In genomic region chr14:68919129-68919927, GRCh38 we compare ENCODE assay signal across 21 cellular contexts. TPM values are rescaled to one million over a fixed set of nuclear protein-coding genes. Genes with fewer than 3 reads are reported as not detected.
DNase-seq lines count a peak whose midpoint lies in the region; ATAC-seq and TF ChIP-seq lines count a peak whose summit lies in the region.
"Had no signal": no experiment of that assay in that cellular context is flagged by ENCODE, and none has a peak within 500 bp of the region (broad histone marks: within the 10 kb centered on the region; RNA-seq: fewer than 3 reads in every experiment).

No MANE protein-coding gene starts in this region.

- H3K36me3 ChIP-seq in Caco-2 (ENCODE audit: control insufficient read depth, insufficient read depth, low read length): peaks cover 1% of the 10 kb centered on the region
- peaks cover 14 to 75% (median 50%) of the 10 kb centered on the region in 4 donors for H3K36me3 ChIP-seq in esophagus muscularis mucosa
- H3K36me3 ChIP-seq in GM23338 (ENCODE audit: insufficient read depth): peaks cover 14% of the 10 kb centered on the region

- H3K4me1 Mint-ChIP-seq in Caco-2 (ENCODE audit: low read depth, unreplicated experiment) (peaks cover 9% of the 10 kb centered on the region), GM23338 (peaks cover 29% of the 10 kb centered on the region)
- no peaks in the 10 kb centered on the region for H3K4me1 Mint-ChIP-seq in activated CD4-positive, alpha-beta memory T cell treated with anti-CD3 and anti-CD28 coated beads, Interleukin-2, amount 10 ng/mL, durations not matched to agents 7 days and 5 days

- H3K4me1 ChIP-seq in Caco-2 (peaks cover under 1% of the 10 kb centered on the region; the same call in 1 of the 2 replicates), esophagus muscularis mucosa (peaks cover 37 to 100% (median 98%) of the 10 kb centered on the region in 4 donors), GM23338 (ENCODE audit: insufficient read depth) (peaks cover 14% of the 10 kb centered on the region; the same call in 1 of the 2 replicates)

- no peak for ATAC-seq in GM23338

- peaks cover 18% of the 10 kb centered on the region; the same call in 1 of the 2 replicates for H4K20me1 ChIP-seq in GM23338 (replicated peaks; ENCODE audit: insufficient read depth)

- no peak for TF ChIP-seq POLR2A in esophagus muscularis mucosa (IDR thresholded peaks at IDR 0.05; ENCODE audit: low read depth)

- intact Hi-C loops in Caco-2 (cut with micrococcal nuclease; ENCODE audit: unreplicated experiment): loop anchor here (2.0 kb wide), 1 partner anchor 187 kb away; no protein-coding TSS in a partner anchor
- intact Hi-C loops in esophagus muscularis mucosa (cut with DNase I): loop anchor here (10.0 kb wide), 1 partner anchor 55 kb away; the partner anchor contains the start of gene ACTN1

- CTCF ChIA-PET in Caco-2 (lab: Charles Lee): no interaction called here
- CTCF ChIA-PET in activated CD4-positive, alpha-beta memory T cell treated with anti-CD3 and anti-CD28 coated beads, Interleukin-2, amount 10 ng/mL, durations not matched to agents 7 days and 5 days (lab: Charles Lee): no interaction called here

- H3K4me2 ChIP-seq in GM23338: no peak overlapping the region

- DNase-seq in Caco-2 (no peak), esophagus muscularis mucosa (ENCODE audit: extremely low spot score) (no peak), renal cortical epithelial cell (ENCODE audit: low read depth) (peak; percentile 51), amygdala (lab: John Stamatoyannopoulos, UW) (no peak), GM23338 (ENCODE audit: low spot score) (no peak), cerebellar cortex (ENCODE audit: low spot score) (no peak), DMS79 (lab: John Stamatoyannopoulos, UW) (no peak)
- no peak for DNase-seq in activated CD4-positive, alpha-beta memory T cell treated with anti-CD3 and anti-CD28 coated beads, Interleukin-2, amount 10 ng/mL, durations not matched to agents 7 days and 5 days
- DNase-seq: activated CD8-positive, alpha-beta memory T cell treated with anti-CD3 and anti-CD28 coated beads, Interleukin-2, amount 50 U/mL, for 4 hours; activated gamma-delta T cell treated with Interleukin-2 at 50 U/mL for 16 hours; AML-193; caudate nucleus; GOT3; MV-4-11; NCI-H2081 treated with DMSO at 0.1 percent for 48 hours; nucleus accumbens; stimulated activated CD4-positive, alpha-beta T cell treated with anti-CD3 and anti-CD28 coated beads, Interleukin-2, amount 100 ng/mL, for 48 hours; T-helper 1 cell; WERI-Rb-1 had no signal

- H3K4me3 ChIP-seq in Caco-2 (ENCODE audit: low read depth, low read length) (no peak overlapping the region), esophagus muscularis mucosa (no peak overlapping the region), GM23338 (no peak overlapping the region)

- no peak overlapping the region for H2AFZ ChIP-seq in GM23338

- no peaks in the 10 kb centered on the region for H3K27me3 Mint-ChIP-seq in Caco-2 (ENCODE audit: insufficient read depth, unreplicated experiment)
- H3K27me3 Mint-ChIP-seq in activated CD4-positive, alpha-beta memory T cell treated with anti-CD3 and anti-CD28 coated beads, Interleukin-2, amount 10 ng/mL, durations not matched to agents 7 days and 5 days: no peaks in the 10 kb centered on the region
- H3K27me3 Mint-ChIP-seq in GM23338 (ENCODE audit: insufficient read depth, low read depth, poor library complexity): peaks cover 8% of the 10 kb centered on the region

- H3K9me3 ChIP-seq in Caco-2: no peaks in the 10 kb centered on the region
- no peaks in the 10 kb centered on the region for H3K9me3 ChIP-seq in esophagus muscularis mucosa

- H3K27ac ChIP-seq in esophagus muscularis mucosa (replicated peaks in 1 of 4) (peak overlapping the region; percentile 90 to 98 (median 97)), GM23338 (ENCODE audit: low read depth) (no peak overlapping the region)
- H3K27ac ChIP-seq: HL-60, WERI-Rb-1 had no signal

- TF ChIP-seq CTCF in Caco-2 (IDR thresholded peaks at IDR 0.05; ENCODE audit: insufficient read depth in 1 of 2, low read depth in 1 of 2, low read length in 1 of 2, severe bottlenecking in 1 of 2, unreplicated experiment in 1 of 2): no peak
- TF ChIP-seq CTCF in esophagus muscularis mucosa (IDR thresholded peaks at IDR 0.05): no peak
- no peak for TF ChIP-seq CTCF in GM23338 (conservative IDR thresholded peaks at IDR 0.05; ENCODE audit: low read depth in 2 of 2)

- peaks cover 57% of the 10 kb centered on the region for H3K79me2 ChIP-seq in GM23338 (replicated peaks; ENCODE audit: insufficient read depth)

- WGBS in esophagus muscularis mucosa: 75% methylated on average over 8 of the region's 8 CpGs

- no peak for TF ChIP-seq EP300 in esophagus muscularis mucosa (IDR thresholded peaks at IDR 0.05)

- H3K4me3 Mint-ChIP-seq in Caco-2 (ENCODE audit: unreplicated experiment): no peak overlapping the region
- H3K4me3 Mint-ChIP-seq in activated CD4-positive, alpha-beta memory T cell treated with anti-CD3 and anti-CD28 coated beads, Interleukin-2, amount 10 ng/mL, durations not matched to agents 7 days and 5 days: no peak overlapping the region
- H3K4me3 Mint-ChIP-seq in GM23338: no peak overlapping the region
- H3K4me3 Mint-ChIP-seq: mesothelial cell of epicardium had no signal

- H3K9me3 Mint-ChIP-seq in Caco-2 (ENCODE audit: unreplicated experiment): no peaks in the 10 kb centered on the region
- H3K9me3 Mint-ChIP-seq in activated CD4-positive, alpha-beta memory T cell treated with anti-CD3 and anti-CD28 coated beads, Interleukin-2, amount 10 ng/mL, durations not matched to agents 7 days and 5 days: no peaks in the 10 kb centered on the region
- H3K9me3 Mint-ChIP-seq in GM23338: peaks cover 2% of the 10 kb centered on the region; the same call in 1 of the 3 replicates
- H3K9me3 Mint-ChIP-seq: mesothelial cell of epicardium had no signal

- H3K27me3 ChIP-seq in Caco-2 (replicated peaks; ENCODE audit: control insufficient read depth, insufficient read depth, low read length) (no peaks in the 10 kb centered on the region), esophagus muscularis mucosa (no peaks in the 10 kb centered on the region), GM23338 (ENCODE audit: insufficient read depth) (no peaks in the 10 kb centered on the region)

- TSS peak; percentile 18 for BruUV-seq in Caco-2 (replicated peaks; lab: Mats Ljungman, UMichigan)

- POLR2A ChIA-PET in Caco-2 (lab: Charles Lee): no interaction called here
- POLR2A ChIA-PET in activated CD4-positive, alpha-beta memory T cell treated with anti-CD3 and anti-CD28 coated beads, Interleukin-2, amount 10 ng/mL, durations not matched to agents 7 days and 5 days (lab: Charles Lee): no interaction called here

- H3K36me3 Mint-ChIP-seq in Caco-2 (ENCODE audit: insufficient read depth, unreplicated experiment) (peaks cover 70% of the 10 kb centered on the region), GM23338 (ENCODE audit: low read depth) (peaks cover 80% of the 10 kb centered on the region)
- peaks cover 10% of the 10 kb centered on the region for H3K36me3 Mint-ChIP-seq in activated CD4-positive, alpha-beta memory T cell treated with anti-CD3 and anti-CD28 coated beads, Interleukin-2, amount 10 ng/mL, durations not matched to agents 7 days and 5 days (ENCODE audit: low read depth)

- no peaks in the 10 kb centered on the region for H3F3A ChIP-seq in GM23338 (replicated peaks; ENCODE audit: low read depth)

- no peaks in the 10 kb centered on the region for H3K9me2 ChIP-seq in GM23338 (ENCODE audit: insufficient read depth)

- no peak overlapping the region for H3K27ac Mint-ChIP-seq in Caco-2 (ENCODE audit: unreplicated experiment)
- peak overlapping the region; percentile 28 for H3K27ac Mint-ChIP-seq in activated CD4-positive, alpha-beta memory T cell treated with anti-CD3 and anti-CD28 coated beads, Interleukin-2, amount 10 ng/mL, durations not matched to agents 7 days and 5 days
- H3K27ac Mint-ChIP-seq in GM23338: no peak overlapping the region; the same call in 1 of the 2 replicates
- H3K27ac Mint-ChIP-seq: mesothelial cell of epicardium had no signal

TF ChIP-seq in GM23338, 12 proteins besides CTCF, POLR2A, EP300 and RAD21 (continues in another document):
- TF ChIP-seq NANOG (IDR thresholded peaks at IDR 0.05; ENCODE audit: borderline replicate concordance) (no peak), EZH2 (IDR thresholded peaks at IDR 0.05; ENCODE audit: low read depth, unreplicated experiment) (no peak), ZNF114 (CRISPR knock-in tag; IDR thresholded peaks at IDR 0.05) (no peak), CREB1 (CRISPR knock-in tag; IDR thresholded peaks at IDR 0.05; ENCODE audit: low read depth) (no peak), ZNF331 (CRISPR knock-in tag; IDR thresholded peaks at IDR 0.05; ENCODE audit: low read depth) (no peak), JUNB (IDR thresholded peaks at IDR 0.05; ENCODE audit: unreplicated experiment) (no peak), STAT1 (IDR thresholded peaks at IDR 0.05; ENCODE audit: unreplicated experiment) (no peak), POLR2AphosphoS5 (IDR thresholded peaks at IDR 0.05; ENCODE audit: low read depth) (no peak)

RNA-seq across cellular contexts. Expression of gene ACTN1, which starts 59.8 kb away (rescaled TPM):
- total RNA-seq in Caco-2 (2022): 170 and 181 TPM in 2 replicates
- 10 to 100 TPM; 34.7 to 37.1 TPM for total RNA-seq in activated CD4-positive, alpha-beta memory T cell treated with anti-CD3 and anti-CD28 coated beads, Interleukin-2, amount 10 ng/mL, durations not matched to agents 7 days and 5 days
- 1,000 to 10,000 TPM in 3 of 4 donors, 100 to 1,000 TPM in 1; 958 to 2,110 (median 1,439) TPM for total RNA-seq in esophagus muscularis mucosa
- total RNA-seq in renal cortical epithelial cell: 304 and 802 TPM in 2 replicates
- 257 and 280 TPM in 2 replicates for total RNA-seq in GM23338 (2014; rRNA removed; shearing (Covaris generic))
- polyA plus RNA-seq in GM23338 (2016; fragmentation: Nextera tagmentation; extraction: Ambion mirVana): 121 and 129 TPM in 2 replicates
